In genomic region chr1:52520149-52520548, GRCh38 we compare ENCODE assay signal across 1 cellular context.
TF ChIP-seq lines count a peak whose summit lies in the region.

No MANE protein-coding gene starts in this region.

TF ChIP-seq in K562, 482 proteins besides CTCF, POLR2A, EP300 and RAD21 (continued from another document):
- TF ChIP-seq SNRNP70 (optimal IDR thresholded peaks at IDR 0.05; ENCODE audit: low read depth, low read length) = no peak
- peak; percentile 73 for TF ChIP-seq CTBP1 (IDR thresholded peaks at IDR 0.05; ENCODE audit: borderline replicate concordance)
- TF ChIP-seq SPI1 (IDR thresholded peaks at IDR 0.05; ENCODE audit: borderline replicate concordance, low read depth, low read length) = no peak
- TF ChIP-seq ZNF785 (CRISPR knock-in tag; IDR thresholded peaks at IDR 0.05) = no peak
- TF ChIP-seq HDAC3 (IDR thresholded peaks at IDR 0.05; ENCODE audit: borderline replicate concordance, partially characterized antibody) = no peak
- peak; percentile 30; the same call in 1 of the 2 replicates for TF ChIP-seq FOSL1 (tag; conservative IDR thresholded peaks at IDR 0.05)
- TF ChIP-seq, protein P1, sequence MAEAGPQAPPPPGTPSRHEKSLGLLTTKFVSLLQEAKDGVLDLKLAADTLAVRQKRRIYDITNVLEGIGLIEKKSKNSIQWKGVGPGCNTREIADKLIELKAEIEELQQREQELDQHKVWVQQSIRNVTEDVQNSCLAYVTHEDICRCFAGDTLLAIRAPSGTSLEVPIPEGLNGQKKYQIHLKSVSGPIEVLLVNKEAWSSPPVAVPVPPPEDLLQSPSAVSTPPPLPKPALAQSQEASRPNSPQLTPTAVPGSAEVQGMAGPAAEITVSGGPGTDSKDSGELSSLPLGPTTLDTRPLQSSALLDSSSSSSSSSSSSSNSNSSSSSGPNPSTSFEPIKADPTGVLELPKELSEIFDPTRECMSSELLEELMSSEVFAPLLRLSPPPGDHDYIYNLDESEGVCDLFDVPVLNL (CRISPR knock-in tag; IDR thresholded peaks at IDR 0.05; ENCODE audit: low read depth) = no peak
- 0 out of 2 replicates have a peak, but pooled peaks have one; percentile 24 for TF ChIP-seq ZNF589 (CRISPR knock-in tag; IDR thresholded peaks at IDR 0.05; ENCODE audit: low read depth)
- TF ChIP-seq ZBTB8A (IDR thresholded peaks at IDR 0.05; ENCODE audit: partially characterized antibody) = no peak
